22 cellular contexts compared by ENCODE assay signal in genomic region chr1:69483219-69483618, GRCh38.
"Had no signal": no experiment of that assay in that cellular context is flagged by ENCODE, and none has a peak within 500 bp of the region (broad histone marks: within the 10 kb centered on the region; RNA-seq: fewer than 3 reads in every experiment).

No MANE protein-coding gene starts in this region.

- ATAC-seq: Right ventricle myocardium inferior, SK-N-SH treated with all-trans-retinoic acid at 6 μM for 48 hours, T-cell had no signal

- DNase-seq: KBM-7, MG63, NCI-H1092, NCI-H1105 treated with DMSO at 0.1 percent for 48 hours, NCI-H1436, NCI-H2029, NCI-H2081 treated with DMSO at 0.1 percent for 48 hours, NCI-H2171, NCI-H226, NCI-H446, NCI-H510A, NCI-H524 treated with DMSO at 0.1 percent for 48 hours, NCI-H69, NCI-H774, PC-9, Peyer's patch, SHP77 treated with DMSO at 0.1 percent for 48 hours, SJCRH30, SW 1271, T-cell had no signal
